In the genomic region with DNA sequence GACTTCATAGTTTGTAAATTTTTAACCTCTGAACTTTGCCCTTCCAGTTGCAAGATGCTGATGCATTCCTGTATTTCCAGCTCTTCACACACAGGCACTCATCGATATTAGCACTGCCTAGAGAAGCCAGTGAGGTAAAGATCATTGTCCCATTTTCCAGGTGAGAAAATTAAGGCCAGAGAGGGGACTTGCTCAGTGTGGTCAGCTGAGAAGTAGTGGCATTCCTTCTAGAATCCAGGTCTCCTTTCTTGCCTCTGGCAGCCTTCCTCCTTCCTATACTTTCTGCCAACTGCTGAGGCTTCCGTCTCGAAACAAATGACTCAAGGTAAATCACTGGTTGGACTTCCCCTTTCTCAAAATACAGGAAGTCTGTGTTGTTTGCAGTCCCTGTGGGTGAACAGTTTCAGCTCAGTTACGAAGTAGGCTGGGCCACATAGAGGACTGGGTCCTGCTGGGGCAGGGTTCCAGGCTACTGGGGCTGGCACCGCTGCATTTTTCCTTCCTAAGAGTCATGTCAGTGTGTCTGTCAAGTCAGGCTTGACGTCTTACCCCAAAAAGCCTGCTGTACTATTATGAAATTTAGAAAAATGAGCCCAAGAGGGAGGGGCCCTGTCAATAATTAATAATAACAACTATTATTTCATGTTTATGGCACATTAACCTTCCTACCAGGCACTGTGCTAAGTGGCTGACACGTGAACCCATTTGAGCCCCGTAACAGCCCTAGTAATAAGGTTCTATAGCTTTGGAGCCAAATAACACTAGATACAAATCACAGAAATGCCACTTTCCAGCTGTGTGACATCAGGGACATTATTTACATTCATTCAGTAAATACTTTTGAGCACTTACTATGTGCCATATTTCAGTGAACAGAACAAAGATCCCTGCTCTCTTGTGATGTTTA, we compare ENCODE assay signal across 8 cellular contexts. TPM values are rescaled to one million over a fixed set of nuclear protein-coding genes. Genes with fewer than 3 reads are reported as not detected.
A peak's percentile ranks its signal among the peaks of the same experiment; 100 is the strongest.
DNase-seq lines count a peak whose midpoint lies in the region; ATAC-seq and TF ChIP-seq lines count a peak whose summit lies in the region.

No MANE protein-coding gene starts in this region.

- H3K27me3 Mint-ChIP-seq in natural killer cell treated with Interleukin-12 subunit alpha and Interleukin-12 subunit beta and Interleukin-15 and Interleukin-18, amount 100 ng/mL, for 72 hours, result no peaks in the 10 kb centered on the region

- no peak for TF ChIP-seq CTCF in GM06990 (IDR thresholded peaks at IDR 0.05; ENCODE audit: insufficient read depth, low read length, poor library complexity, severe bottlenecking)
- no peak for TF ChIP-seq CTCF in tibial nerve (IDR thresholded peaks at IDR 0.05)

- no peaks in the 10 kb centered on the region for H3K79me2 ChIP-seq in GM23248 (ENCODE audit: insufficient read depth)

- H3K4me1 ChIP-seq in GM23248 (ENCODE audit: insufficient read depth) (peaks cover 20% of the 10 kb centered on the region), tibial nerve (no peaks in the 10 kb centered on the region)
- peaks cover 33% of the 10 kb centered on the region for H3K4me1 ChIP-seq in effector memory CD4-positive, alpha-beta T cell (ENCODE audit: control insufficient read depth, insufficient read depth, low read length, poor library complexity, severe bottlenecking)

- peaks cover 47 to 62% of the 10 kb centered on the region in 2 donors for H3K4me1 Mint-ChIP-seq in natural killer cell treated with Interleukin-12 subunit alpha and Interleukin-12 subunit beta and Interleukin-15 and Interleukin-18, amount 100 ng/mL, for 72 hours (ENCODE audit: low read depth in 2 of 2)

- peaks cover 3% of the 10 kb centered on the region for H3K9me3 Mint-ChIP-seq in natural killer cell treated with Interleukin-12 subunit alpha and Interleukin-12 subunit beta and Interleukin-15 and Interleukin-18, amount 100 ng/mL, for 72 hours

- H3K27ac Mint-ChIP-seq in natural killer cell treated with Interleukin-12 subunit alpha and Interleukin-12 subunit beta and Interleukin-15 and Interleukin-18, amount 100 ng/mL, for 72 hours, result peak overlapping the region; percentile 94 to 96

- H3K4me3 ChIP-seq in GM06990 (replicated peaks; ENCODE audit: low read depth, low read length), result peak overlapping the region; percentile 46
- H3K4me3 ChIP-seq in GM23248, result no peak overlapping the region
- no peak overlapping the region for H3K4me3 ChIP-seq in effector memory CD4-positive, alpha-beta T cell (ENCODE audit: insufficient read depth, low read depth, low read length, poor library complexity, severe bottlenecking)
- H3K4me3 ChIP-seq in tibial nerve, result no peak overlapping the region

- peak; percentile 93 to 97 for ATAC-seq in natural killer cell treated with Interleukin-12 subunit alpha and Interleukin-12 subunit beta and Interleukin-15 and Interleukin-18, amount 100 ng/mL, for 72 hours

- in situ Hi-C loops in GM23248 (cut with MboI), result no loop called here

- no peaks in the 10 kb centered on the region for H3K27me3 ChIP-seq in GM06990 (replicated peaks; ENCODE audit: control insufficient read depth, insufficient read depth, low read length)
- no peaks in the 10 kb centered on the region for H3K27me3 ChIP-seq in GM23248 (replicated peaks; ENCODE audit: insufficient read depth)
- no peaks in the 10 kb centered on the region for H3K27me3 ChIP-seq in effector memory CD4-positive, alpha-beta T cell (replicated peaks; ENCODE audit: control insufficient read depth, insufficient read depth, low read length, poor library complexity, severe bottlenecking)
- no peaks in the 10 kb centered on the region for H3K27me3 ChIP-seq in tibial nerve

- H3K36me3 Mint-ChIP-seq in natural killer cell treated with Interleukin-12 subunit alpha and Interleukin-12 subunit beta and Interleukin-15 and Interleukin-18, amount 100 ng/mL, for 72 hours, result no peaks in the 10 kb centered on the region

- DNase-seq in GM06990 (ENCODE audit: extremely low read depth, insufficient read length), result peak; percentile 71
- peak; percentile 91 for DNase-seq in GM23248
- peak; percentile 20 for DNase-seq in LoVo (ENCODE audit: low spot score)
- DNase-seq in activated CD4-positive, alpha-beta T cell treated with anti-CD3 and anti-CD28 coated beads for 48 hours, result peak; percentile 70
- peak; percentile 48 to 63 (median 51) for DNase-seq in effector memory CD4-positive, alpha-beta T cell
- peak; percentile 78 for DNase-seq in natural killer cell treated with Interleukin-12 subunit alpha and Interleukin-12 subunit beta and Interleukin-15 and Interleukin-18, amount 100 ng/mL, for 72 hours (ENCODE audit: low spot score)
- peak in 1 of 2 donors; percentile 45 for DNase-seq in tibial nerve (ENCODE audit: low spot score in 2 of 2)
- no peak for DNase-seq in SW480 (ENCODE audit: low spot score)

- H3K9ac ChIP-seq in GM23248, result peak overlapping the region; percentile 68

- H3K36me3 ChIP-seq in GM06990 (ENCODE audit: control insufficient read depth, insufficient read depth, low read length), result no peaks in the 10 kb centered on the region
- no peaks in the 10 kb centered on the region for H3K36me3 ChIP-seq in GM23248 (ENCODE audit: low read depth)
- no peaks in the 10 kb centered on the region for H3K36me3 ChIP-seq in effector memory CD4-positive, alpha-beta T cell (ENCODE audit: control insufficient read depth, insufficient read depth, low read length)
- no peaks in the 10 kb centered on the region for H3K36me3 ChIP-seq in tibial nerve

- H3K27ac ChIP-seq in GM23248, result peak overlapping the region; percentile 75
- peak overlapping the region; percentile 81 for H3K27ac ChIP-seq in effector memory CD4-positive, alpha-beta T cell (ENCODE audit: insufficient read depth, low read length, poor library complexity, severe bottlenecking)
- peak overlapping the region; percentile 7 to 73 (median 60) for H3K27ac ChIP-seq in tibial nerve

- TF ChIP-seq POLR2A in tibial nerve (IDR thresholded peaks at IDR 0.05), result peak in 1 of 2 donors; percentile 16

- H3K9me3 ChIP-seq in GM23248 (ENCODE audit: low read depth), result no peaks in the 10 kb centered on the region
- H3K9me3 ChIP-seq in effector memory CD4-positive, alpha-beta T cell (ENCODE audit: control insufficient read depth, low read length), result no peaks in the 10 kb centered on the region
- H3K9me3 ChIP-seq in tibial nerve, result no peaks in the 10 kb centered on the region

- 17 to 20% methylated on average over 8 of the region's 8 CpGs for WGBS in GM23248 (ENCODE audit: low coverage in 1 of 2, low lambda C conversion rate in 2 of 2, missing lambda C conversion rate in 2 of 2), 2 experiments
- 51 to 59% methylated on average over 8 of the region's 8 CpGs for WGBS in tibial nerve, 2 donors

- peak overlapping the region; percentile 55 for H3K4me2 ChIP-seq in GM23248 (ENCODE audit: unreplicated experiment)

- H3K9me2 ChIP-seq in GM23248 (ENCODE audit: insufficient read depth), result no peaks in the 10 kb centered on the region

- TF ChIP-seq EP300 in tibial nerve (IDR thresholded peaks at IDR 0.05), result peak in 1 of 2 donors; percentile 83

- peak overlapping the region; percentile 81 for H2AFZ ChIP-seq in GM23248

- peaks cover 11% of the 10 kb centered on the region; the same call in 1 of the 2 replicates for H3F3A ChIP-seq in GM23248 (ENCODE audit: insufficient read depth)

- H4K20me1 ChIP-seq in GM23248 (ENCODE audit: insufficient read depth), result no peaks in the 10 kb centered on the region

- peak overlapping the region; percentile 90 for H3K4me3 Mint-ChIP-seq in natural killer cell treated with Interleukin-12 subunit alpha and Interleukin-12 subunit beta and Interleukin-15 and Interleukin-18, amount 100 ng/mL, for 72 hours

RNA-seq across cellular contexts. Expression of a gene that starts 16.6 kb away (rescaled TPM):
- total RNA-seq in GM23248 (2014; rRNA removed; shearing (Covaris generic)), result 9.5 and 11.1 TPM in 2 replicates
- 1.5 and 1.6 TPM in 2 replicates for polyA plus RNA-seq in GM23248 (2016; fragmentation: Nextera tagmentation; extraction: Ambion mirVana)
- total RNA-seq in natural killer cell treated with Interleukin-12 subunit alpha and Interleukin-12 subunit beta and Interleukin-15 and Interleukin-18, amount 100 ng/mL, for 72 hours, result 100 to 1,000 TPM in 1 of 2 donors, 10 to 100 TPM in 1; 92.0 to 246 TPM
- total RNA-seq in tibial nerve, result 10 to 100 TPM; 13.9 to 22.9 (median 17.2) TPM

RNA-seq across cellular contexts. Expression of a gene that starts 55.4 kb away (rescaled TPM):
- total RNA-seq in GM23248 (2014; rRNA removed; shearing (Covaris generic)), result 130 and 134 TPM in 2 replicates
- 173 and 179 TPM in 2 replicates for polyA plus RNA-seq in GM23248 (2016; fragmentation: Nextera tagmentation; extraction: Ambion mirVana)
- 100 to 1,000 TPM; 379 to 475 TPM for total RNA-seq in natural killer cell treated with Interleukin-12 subunit alpha and Interleukin-12 subunit beta and Interleukin-15 and Interleukin-18, amount 100 ng/mL, for 72 hours
- total RNA-seq in tibial nerve, result 100 to 1,000 TPM; 127 to 559 (median 207) TPM
